In the genomic region with DNA sequence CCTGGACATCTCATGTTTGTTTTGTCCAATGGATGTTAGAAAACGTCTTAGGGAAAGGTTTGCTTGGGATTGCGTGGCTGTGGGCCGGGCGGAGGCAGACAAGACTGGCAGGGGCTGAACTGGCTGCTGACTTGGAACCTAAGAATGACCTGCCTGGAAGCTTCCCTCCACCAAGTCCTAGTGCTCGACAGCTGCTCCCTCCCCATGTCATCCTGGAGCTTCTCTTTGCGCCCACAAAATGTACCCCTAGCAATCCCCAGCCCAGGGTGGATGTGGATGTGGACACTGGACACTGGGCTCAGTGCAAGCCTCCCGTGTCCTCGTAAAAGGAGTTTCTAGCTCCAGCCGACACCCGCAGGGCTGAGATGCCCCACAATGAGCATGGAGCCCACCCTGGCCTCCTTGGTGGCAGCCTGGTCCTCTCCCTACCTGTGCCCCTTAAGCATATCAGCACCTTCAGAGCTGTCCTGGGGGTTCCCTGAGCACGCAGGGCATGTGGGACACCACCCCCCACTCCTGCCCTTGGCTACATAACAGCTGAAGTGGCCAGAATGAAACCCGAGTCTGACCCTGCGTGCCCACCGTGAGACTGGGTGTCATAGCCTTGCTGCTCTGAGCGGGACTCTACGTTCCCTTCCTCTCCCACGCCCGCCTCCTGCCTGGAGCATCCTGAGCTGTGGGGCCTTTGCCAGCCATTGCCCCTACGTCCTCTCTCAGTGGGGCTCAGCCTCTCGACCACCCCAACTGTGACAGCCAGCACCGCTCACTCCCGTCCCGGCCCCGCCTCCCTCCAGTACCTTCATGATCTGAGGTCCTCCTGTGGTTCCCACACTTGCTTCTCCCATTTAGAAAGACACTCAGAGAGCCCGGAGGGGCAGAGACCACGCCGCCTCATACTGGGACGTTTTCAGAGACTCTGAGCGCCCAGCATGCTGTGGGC, we compare ENCODE assay signal across 24 cellular contexts.
"Had no signal": no experiment of that assay in that cellular context is flagged by ENCODE, and none has a peak within 500 bp of the region (broad histone marks: within the 10 kb centered on the region; RNA-seq: fewer than 3 reads in every experiment).

No MANE protein-coding gene starts in this region.

- H3K4me3 ChIP-seq: K562 had no signal

- H3K9ac ChIP-seq: KMS-11, SK-N-SH had no signal

- H3K27ac Mint-ChIP-seq: IgD-negative memory B cell had no signal

- ATAC-seq: K562, Panc1, PC-3 had no signal

- H3K9me3 ChIP-seq: SK-N-SH had no signal

- H3K36me3 Mint-ChIP-seq: IgD-negative memory B cell had no signal

- H3K4me2 ChIP-seq: KMS-11, SK-N-SH had no signal

- H3K27ac ChIP-seq: HL-60, KMS-11, RWPE1 had no signal

- H3K4me3 Mint-ChIP-seq: IgD-negative memory B cell had no signal

- DNase-seq: Kasumi-1, MM.1S, NCI-H1092 treated with DMSO at 0.1 percent for 48 hours, NCI-H1436, NCI-H187, NCI-H2029, NCI-H2081 treated with DMSO at 0.1 percent for 48 hours, NCI-H2171, NCI-H226, NCI-H446, NCI-H510A, NCI-H524 treated with DMSO at 0.1 percent for 48 hours, NCI-H69, NCI-H774, PC-3, SHP77, SK-N-SH, SW 1271 had no signal
